In genomic region chr17:31299624-31300023, GRCh38 we compare ENCODE assay signal across 19 cellular contexts. TPM values are rescaled to one million over a fixed set of nuclear protein-coding genes. Genes with fewer than 3 reads are reported as not detected.
DNase-seq lines count a peak whose midpoint lies in the region; ATAC-seq and TF ChIP-seq lines count a peak whose summit lies in the region.
"Had no signal": no experiment of that assay in that cellular context is flagged by ENCODE, and none has a peak within 500 bp of the region (broad histone marks: within the 10 kb centered on the region; RNA-seq: fewer than 3 reads in every experiment).

No MANE protein-coding gene starts in this region.

- ATAC-seq in CD8-positive, alpha-beta T cell, result no peak
- ATAC-seq: GM23338, T-helper 17 cell had no signal

- POLR2A ChIA-PET in CD8-positive, alpha-beta T cell (lab: Charles Lee), result interaction anchor here (1.0 kb wide), 1 partner anchor 11 kb away, joined by 3 read pairs; no protein-coding TSS in a partner anchor

- H3K36me3 ChIP-seq in CD8-positive, alpha-beta T cell (ENCODE audit: insufficient read depth, low read length), result peaks cover 10% of the 10 kb centered on the region

- H3K36me3 Mint-ChIP-seq in CD8-positive, alpha-beta T cell, result peaks cover 20% of the 10 kb centered on the region

- H3K4me3 Mint-ChIP-seq in CD8-positive, alpha-beta T cell, result no peak overlapping the region
- H3K4me3 Mint-ChIP-seq: GM23338, H9, T-helper 17 cell had no signal

- no peak overlapping the region for H3K4me3 ChIP-seq in CD8-positive, alpha-beta T cell (ENCODE audit: low read depth, low read length)
- H3K4me3 ChIP-seq: GM23338 had no signal

- intact Hi-C loops in CD8-positive, alpha-beta T cell (cut with DNase I, micrococcal nuclease), result no loop called here

- peaks cover 42% of the 10 kb centered on the region for H3K4me1 Mint-ChIP-seq in CD8-positive, alpha-beta T cell (ENCODE audit: low read depth)

- DNase-seq in ACHN (peak; percentile 64), NCI-H69 (lab: John Stamatoyannopoulos, UW) (peak; percentile 61), kidney tubule cell (ENCODE audit: low spot score) (peak; percentile 41), substantia nigra (lab: John Stamatoyannopoulos, UW) (no peak), NOMO-1 treated with DMSO at 0.1 percent for 48 hours (lab: John Stamatoyannopoulos, UW; ENCODE audit: unreplicated experiment) (no peak)
- DNase-seq in CD8-positive, alpha-beta T cell, result no peak
- no peak for DNase-seq in activated CD8-positive, alpha-beta memory T cell treated with anti-CD3 and anti-CD28 coated beads, Interleukin-2, amount 50 U/mL, for 48 hours
- DNase-seq: H9, Karpas-422, NCI-H1092 treated with DMSO at 0.1 percent for 48 hours, NCI-H2029, NCI-H345, NCI-H510A treated with DMSO at 0.1 percent for 48 hours, NCI-H82, SK-N-SH, SW 1271, T-helper 17 cell had no signal

- peaks cover 7% of the 10 kb centered on the region for H3K9me3 Mint-ChIP-seq in CD8-positive, alpha-beta T cell
- H3K9me3 Mint-ChIP-seq: GM23338, H9 had no signal

- CTCF ChIA-PET in CD8-positive, alpha-beta T cell (lab: Charles Lee), result no interaction called here

- no peak for TF ChIP-seq CTCF in CD8-positive, alpha-beta T cell (IDR thresholded peaks at IDR 0.05)

- in situ Hi-C loops in ACHN (cut with HindIII; ENCODE audit: low pct_ligation_motif_present, low pct_unique_long_range_greater_than_20kb, low sequenced_read_pairs), result no loop called here

- H3K4me1 ChIP-seq in CD8-positive, alpha-beta T cell (ENCODE audit: insufficient read depth, low read length), result peaks cover 11% of the 10 kb centered on the region

- H3K27ac ChIP-seq in CD8-positive, alpha-beta T cell (ENCODE audit: low read depth, low read length), result no peak overlapping the region
- no peak overlapping the region for H3K27ac ChIP-seq in substantia nigra (ENCODE audit: low read depth, low read length, poor library complexity, severe bottlenecking)

- H3K27me3 Mint-ChIP-seq in CD8-positive, alpha-beta T cell (ENCODE audit: low read depth), result no peaks in the 10 kb centered on the region
- H3K27me3 Mint-ChIP-seq: T-helper 17 cell had no signal

- no peaks in the 10 kb centered on the region for H3K9me3 ChIP-seq in CD8-positive, alpha-beta T cell (ENCODE audit: low read length)
- H3K9me3 ChIP-seq: SK-N-SH had no signal

- H3K27me3 ChIP-seq in CD8-positive, alpha-beta T cell (ENCODE audit: insufficient read depth, low read length), result no peaks in the 10 kb centered on the region

- H3K27ac Mint-ChIP-seq in CD8-positive, alpha-beta T cell, result peak overlapping the region; percentile 52
- H3K27ac Mint-ChIP-seq: GM23338, T-helper 17 cell had no signal

RNA-seq across cellular contexts. Expression of gene OMG, which starts 2.6 kb away (rescaled TPM):
- under 1 TPM; 0.41 to 0.44 TPM for total RNA-seq in CD8-positive, alpha-beta T cell
- total RNA-seq: GM23338, H9, HT-29 had no signal

RNA-seq across cellular contexts. Expression of gene EVI2B, which starts 14.2 kb away (rescaled TPM):
- 10 to 100 TPM; 77.5 to 82.0 TPM for total RNA-seq in CD8-positive, alpha-beta T cell
- total RNA-seq: GM23338, H9, HT-29 had no signal

RNA-seq across cellular contexts. Expression of gene EVI2A, which starts 21.8 kb away (rescaled TPM):
- total RNA-seq in CD8-positive, alpha-beta T cell, result 10 to 100 TPM; 43.3 to 44.4 TPM
- total RNA-seq: GM23338, H9, HT-29 had no signal

Comparison
In these comparisons a context has a peak if more than half of its experiments do, and no peak if none do; other contexts are left out.
1. DNase-seq: peak in ACHN (single experiment), NCI-H69 (single experiment) and kidney tubule cell (single experiment); none in CD8-positive, alpha-beta T cell (0 of 7), substantia nigra (0 of 49), NOMO-1 treated with DMSO at 0.1 percent for 48 hours (single experiment) and activated CD8-positive, alpha-beta memory T cell treated with anti-CD3 and anti-CD28 coated beads, Interleukin-2, amount 50 U/mL, for 48 hours (single experiment).